19 cellular contexts compared by ENCODE assay signal in the genomic region with DNA sequence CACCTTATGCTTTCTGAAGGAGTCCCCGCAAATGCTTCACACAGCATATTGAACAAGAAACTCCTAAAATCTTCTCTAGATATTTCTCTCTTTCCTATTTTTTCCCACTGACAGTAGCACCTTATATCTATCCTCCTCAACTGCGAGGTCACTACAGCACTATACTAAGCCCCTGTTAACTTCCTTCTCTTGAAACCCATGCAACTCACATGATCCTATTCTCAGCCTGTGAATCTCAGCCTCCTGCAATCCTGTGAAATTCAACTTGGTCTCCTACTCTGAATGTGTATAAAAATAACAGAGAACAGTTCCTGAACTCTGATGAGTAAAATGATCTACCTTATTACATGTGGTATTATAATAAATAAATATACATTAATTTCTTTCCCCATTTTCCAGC.
"Had no signal": no experiment of that assay in that cellular context is flagged by ENCODE, and none has a peak within 500 bp of the region (broad histone marks: within the 10 kb centered on the region; RNA-seq: fewer than 3 reads in every experiment).

No MANE protein-coding gene starts in this region.

- H3K27ac Mint-ChIP-seq: IgD-negative memory B cell had no signal

- DNase-seq: Kasumi-1, MM.1S, NCI-H1092 treated with DMSO at 0.1 percent for 48 hours, NCI-H1436, NCI-H1694, NCI-H187 treated with DMSO at 0.1 percent for 48 hours, NCI-H2029 treated with DMSO at 0.1 percent for 48 hours, NCI-H2227 treated with DMSO at 0.1 percent for 48 hours, NCI-H524, NCI-H526 treated with DMSO at 0.1 percent for 48 hours, NCI-H748 treated with DMSO at 0.1 percent for 48 hours, PC-3, SHP77 had no signal

- H3K36me3 Mint-ChIP-seq: IgD-negative memory B cell had no signal

- H3K9me3 Mint-ChIP-seq: IgD-negative memory B cell had no signal

- H3K27me3 Mint-ChIP-seq: IgD-negative memory B cell had no signal

- ATAC-seq: K562, Panc1, PC-3, SK-N-SH treated with all-trans-retinoic acid at 6 μM for 48 hours had no signal

- H3K4me3 ChIP-seq: K562 had no signal

- H3K27ac ChIP-seq: KMS-11, RWPE1 had no signal
